Comparison of ENCODE assay signal across 20 cellular contexts in genomic region chr11:116459644-116460043, GRCh38.
"Had no signal": no experiment of that assay in that cellular context is flagged by ENCODE, and none has a peak within 500 bp of the region (broad histone marks: within the 10 kb centered on the region; RNA-seq: fewer than 3 reads in every experiment).

No MANE protein-coding gene starts in this region.

- H3K27me3 ChIP-seq: upper lobe of right lung had no signal

- H3K4me1 ChIP-seq: spleen, upper lobe of right lung had no signal

- H3K4me3 ChIP-seq: spleen, thoracic aorta, upper lobe of right lung had no signal

- DNase-seq: activated CD4-positive, alpha-beta memory T cell treated with anti-CD3 and anti-CD28 coated beads, Interleukin-2, amount 10 ng/mL, durations not matched to agents 7 days and 5 days; activated CD4-positive, alpha-beta T cell treated with anti-CD3 and anti-CD28 coated beads, Interleukin-2, amount 10 ng/mL, durations not matched to agents 24 days and 14 days; activated CD8-positive, alpha-beta memory T cell treated with anti-CD3 and anti-CD28 coated beads, Interleukin-2, amount 10 ng/mL, durations not matched to agents 7 days and 5 days; activated effector memory CD4-positive, alpha-beta T cell treated with anti-CD3 and anti-CD28 coated beads, Interleukin-2, amount 50 U/mL, for 16 hours; activated naive CD4-positive, alpha-beta T cell treated with anti-CD3 and anti-CD28 coated beads, Interleukin-2, amount 10 ng/mL, durations not matched to agents 7 days and 5 days; activated T-cell treated with anti-CD3 and anti-CD28 coated beads for 4 hours; amygdala; cortex of kidney; foreskin fibroblast; kidney glomerular epithelial cell; left ventricle myocardium superior; mammary epithelial cell; midbrain; occipital lobe; spleen; stimulated activated CD4-positive, alpha-beta T cell treated with anti-CD3 and anti-CD28 coated beads, Interleukin-4, amount 100 ng/mL, for 1 hour; stimulated activated naive CD4-positive, alpha-beta T cell; T-helper 9 cell; upper lobe of right lung had no signal

- H3K36me3 ChIP-seq: spleen, thoracic aorta, upper lobe of right lung had no signal

- H3K27ac ChIP-seq: spleen, thoracic aorta, upper lobe of right lung had no signal
